Comparison of ENCODE assay signal across 8 cellular contexts in genomic region chr7:101815826-101816488, GRCh38. TPM values are rescaled to one million over a fixed set of nuclear protein-coding genes. Genes with fewer than 3 reads are reported as not detected.
DNase-seq lines count a peak whose midpoint lies in the region; ATAC-seq, FAIRE-seq and TF ChIP-seq lines count a peak whose summit lies in the region.

No MANE protein-coding gene starts in this region.

- DNase-seq in DMS 273 treated with DMSO at 0.1 percent for 48 hours (lab: John Stamatoyannopoulos, UW) (peak; percentile 77), KG1 (lab: John Stamatoyannopoulos, UW) (peak; percentile 14), RWPE2 (ENCODE audit: low spot score) (no peak), activated gamma-delta T cell (lab: John Stamatoyannopoulos, UW) (peak; percentile 66), frontal cortex (ENCODE audit: low spot score in 2 of 2) (peak; percentile 78 to 86), non-pigmented ciliary epithelial cell (ENCODE audit: low read depth) (peak; percentile 18), suprapubic skin (ENCODE audit: low spot score in 2 of 2) (peak; percentile 72 to 81)

- no peak for TF ChIP-seq POLR2A in suprapubic skin (IDR thresholded peaks at IDR 0.05)

- TF ChIP-seq CTCF in RWPE2 (IDR thresholded peaks at IDR 0.05; ENCODE audit: poor library complexity, severe bottlenecking): peak; percentile 55
- TF ChIP-seq CTCF in suprapubic skin (IDR thresholded peaks at IDR 0.05): no peak

- no CpG with 5 or more reads among the region's 88 CpGs for WGBS in suprapubic skin

- peak overlapping the region; percentile 82 for H3K27ac ChIP-seq in RWPE2 (ENCODE audit: poor library complexity, severe bottlenecking)
- H3K27ac ChIP-seq in suprapubic skin: peak overlapping the region; percentile 63

- H3K27me3 ChIP-seq in RWPE2 (ENCODE audit: insufficient read depth, poor library complexity, severe bottlenecking): no peaks in the 10 kb centered on the region
- H3K27me3 ChIP-seq in suprapubic skin: peaks cover 8% of the 10 kb centered on the region

- H3K9me3 ChIP-seq in RWPE2 (ENCODE audit: severe bottlenecking) (no peaks in the 10 kb centered on the region), suprapubic skin (no peaks in the 10 kb centered on the region)

- H3K4me1 ChIP-seq in RWPE2 (ENCODE audit: insufficient read depth, poor library complexity, severe bottlenecking) (peaks cover 25% of the 10 kb centered on the region), suprapubic skin (peaks cover 41% of the 10 kb centered on the region)

- no peak for FAIRE-seq in frontal cortex (lab: Jason Lieb, UNC)

- H3K4me3 ChIP-seq in RWPE2 (ENCODE audit: severe bottlenecking): peak overlapping the region; percentile 65
- H3K4me3 ChIP-seq in suprapubic skin: peak overlapping the region; percentile 60

- peak; percentile 59 for ATAC-seq in GM21528 (IDR thresholded peaks at IDR 0.05; ENCODE audit: low FRiP score, unreplicated experiment)
- ATAC-seq in RWPE2 (ENCODE audit: low read depth): peak; percentile 33

- TF ChIP-seq EP300 in suprapubic skin (IDR thresholded peaks at IDR 0.05): no peak

- H3K36me3 ChIP-seq in RWPE2 (ENCODE audit: low read depth): 0 out of 2 replicates have a peak, but pooled peaks cover 4% of the 10 kb centered on the region
- H3K36me3 ChIP-seq in suprapubic skin: no peaks in the 10 kb centered on the region

RNA-seq across cellular contexts. Expression of gene CUX1, which starts 1.5 kb away (rescaled TPM):
- total RNA-seq in frontal cortex (23.6 TPM), suprapubic skin (10 to 100 TPM; 52.5 to 93.6 (median 63.7) TPM)
